ENCODE assay signal across 1 cellular context in the genomic region with DNA sequence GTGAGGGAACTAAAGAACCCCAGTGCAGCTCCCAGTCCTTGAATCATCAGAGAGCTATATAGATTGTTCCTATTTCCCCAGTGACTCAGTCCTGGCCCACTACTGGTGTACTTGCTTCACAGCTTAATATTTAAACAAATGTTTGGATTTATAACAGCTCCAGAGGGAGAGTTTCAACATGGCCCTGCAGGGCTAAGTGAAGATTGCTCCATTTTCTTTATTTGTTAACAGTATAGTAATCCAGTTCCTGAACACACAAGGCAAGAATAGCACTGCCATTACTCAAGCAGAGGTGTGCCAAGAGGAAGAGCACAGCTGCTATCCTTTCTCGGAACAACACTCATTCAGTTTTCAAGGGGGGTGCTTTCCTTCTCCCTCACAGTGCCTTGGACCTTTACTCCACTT.
TF ChIP-seq lines count a peak whose summit lies in the region.

No MANE protein-coding gene starts in this region.

TF ChIP-seq in liver, 16 proteins besides CTCF, POLR2A, EP300 and RAD21 (continued from another document):
- TF ChIP-seq, protein P1, sequence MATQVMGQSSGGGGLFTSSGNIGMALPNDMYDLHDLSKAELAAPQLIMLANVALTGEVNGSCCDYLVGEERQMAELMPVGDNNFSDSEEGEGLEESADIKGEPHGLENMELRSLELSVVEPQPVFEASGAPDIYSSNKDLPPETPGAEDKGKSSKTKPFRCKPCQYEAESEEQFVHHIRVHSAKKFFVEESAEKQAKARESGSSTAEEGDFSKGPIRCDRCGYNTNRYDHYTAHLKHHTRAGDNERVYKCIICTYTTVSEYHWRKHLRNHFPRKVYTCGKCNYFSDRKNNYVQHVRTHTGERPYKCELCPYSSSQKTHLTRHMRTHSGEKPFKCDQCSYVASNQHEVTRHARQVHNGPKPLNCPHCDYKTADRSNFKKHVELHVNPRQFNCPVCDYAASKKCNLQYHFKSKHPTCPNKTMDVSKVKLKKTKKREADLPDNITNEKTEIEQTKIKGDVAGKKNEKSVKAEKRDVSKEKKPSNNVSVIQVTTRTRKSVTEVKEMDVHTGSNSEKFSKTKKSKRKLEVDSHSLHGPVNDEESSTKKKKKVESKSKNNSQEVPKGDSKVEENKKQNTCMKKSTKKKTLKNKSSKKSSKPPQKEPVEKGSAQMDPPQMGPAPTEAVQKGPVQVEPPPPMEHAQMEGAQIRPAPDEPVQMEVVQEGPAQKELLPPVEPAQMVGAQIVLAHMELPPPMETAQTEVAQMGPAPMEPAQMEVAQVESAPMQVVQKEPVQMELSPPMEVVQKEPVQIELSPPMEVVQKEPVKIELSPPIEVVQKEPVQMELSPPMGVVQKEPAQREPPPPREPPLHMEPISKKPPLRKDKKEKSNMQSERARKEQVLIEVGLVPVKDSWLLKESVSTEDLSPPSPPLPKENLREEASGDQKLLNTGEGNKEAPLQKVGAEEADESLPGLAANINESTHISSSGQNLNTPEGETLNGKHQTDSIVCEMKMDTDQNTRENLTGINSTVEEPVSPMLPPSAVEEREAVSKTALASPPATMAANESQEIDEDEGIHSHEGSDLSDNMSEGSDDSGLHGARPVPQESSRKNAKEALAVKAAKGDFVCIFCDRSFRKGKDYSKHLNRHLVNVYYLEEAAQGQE (IDR thresholded peaks at IDR 0.05): peak; percentile 68
TF ChIP-seq in liver: peak in this region for 11.
